In the genomic region with DNA sequence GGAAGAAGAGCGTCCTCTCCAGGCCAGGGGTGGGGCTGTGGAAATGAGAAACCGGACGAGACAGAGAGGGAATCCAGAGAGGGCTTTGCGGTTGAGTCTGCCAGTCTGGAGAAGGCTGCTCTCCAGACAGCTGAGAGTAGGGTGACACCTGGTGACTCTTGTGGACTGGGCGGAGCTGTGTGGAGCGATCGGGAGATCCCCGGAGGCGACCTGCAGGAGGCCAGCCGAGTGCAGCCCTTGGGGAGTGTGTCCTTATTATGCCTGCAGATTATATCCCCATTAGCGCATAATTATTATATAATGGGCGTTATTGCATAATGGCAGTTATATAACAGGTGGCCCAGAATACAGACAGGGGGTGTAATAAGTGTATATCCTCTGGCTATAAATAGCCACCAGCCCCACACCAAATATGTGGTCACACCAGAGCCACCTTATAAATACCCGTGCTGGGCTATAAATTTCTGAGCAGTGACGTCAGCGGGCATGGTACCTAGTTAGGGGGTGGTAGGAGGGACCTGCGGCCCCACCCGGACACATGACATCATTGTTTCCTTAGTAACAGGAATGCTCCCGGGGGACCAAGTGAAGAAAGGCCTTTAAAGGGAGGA, we compare ENCODE assay signal across 8 cellular contexts. TPM values are rescaled to one million over a fixed set of nuclear protein-coding genes. Genes with fewer than 3 reads are reported as not detected.
DNase-seq lines count a peak whose midpoint lies in the region; ATAC-seq, FAIRE-seq and TF ChIP-seq lines count a peak whose summit lies in the region.

No MANE protein-coding gene starts in this region.

- no peaks in the 10 kb centered on the region for H3K9me3 ChIP-seq in astrocyte (ENCODE audit: insufficient read depth, low read depth, low read length)

- peaks cover 60% of the 10 kb centered on the region for H3K27me3 Mint-ChIP-seq in astrocyte (ENCODE audit: low read depth, unreplicated experiment)
- peaks cover 38% of the 10 kb centered on the region for H3K27me3 Mint-ChIP-seq in stimulated activated memory B cell treated with anti-CD40 and anti-IgM and Interleukin-4, amounts not matched to agents 10 μg/mL and 1 μg/mL and 100 μg/mL, for 72 hours

- no peak for TF ChIP-seq CTCF in astrocyte (IDR thresholded peaks at IDR 0.05; ENCODE audit: insufficient read depth, low read depth, low read length)
- no peak for TF ChIP-seq CTCF in GM20000 (IDR thresholded peaks at IDR 0.05; ENCODE audit: extremely low read depth, missing control alignments)

- H3K27ac Mint-ChIP-seq in astrocyte (ENCODE audit: unreplicated experiment), result peak overlapping the region; percentile 53
- no peak overlapping the region for H3K27ac Mint-ChIP-seq in stimulated activated memory B cell treated with anti-CD40 and anti-IgM and Interleukin-4, amounts not matched to agents 10 μg/mL and 1 μg/mL and 100 μg/mL, for 72 hours

- H3K4me1 ChIP-seq in astrocyte (ENCODE audit: insufficient read depth, low read length), result peaks cover 59% of the 10 kb centered on the region

- DNase-seq in AG08395 (ENCODE audit: low spot score) (peak; percentile 66), NCI-H128 (lab: John Stamatoyannopoulos, UW; ENCODE audit: unreplicated experiment) (peak; percentile 65), astrocyte (ENCODE audit: low read depth) (peak; percentile 80), lung microvascular endothelial cell (ENCODE audit: low read depth in 2 of 2) (peak; percentile 42 to 57), GM20000 (ENCODE audit: low spot score) (no peak)
- DNase-seq in stimulated activated CD8-positive, alpha-beta memory T cell treated with anti-CD3 and anti-CD28 coated beads, Interleukin-4, amount 100 ng/mL, for 48 hours, result no peak

- no peak overlapping the region for H3K4me3 ChIP-seq in astrocyte (ENCODE audit: insufficient read depth, low read depth, low read length)

- H4K20me1 ChIP-seq in astrocyte (ENCODE audit: insufficient read depth, low read length), result peaks cover 26% of the 10 kb centered on the region

- no peak overlapping the region for H2AFZ ChIP-seq in astrocyte (ENCODE audit: low read depth, low read length)

- peak overlapping the region; percentile 66 for H3K4me2 ChIP-seq in astrocyte (ENCODE audit: low read length)

- FAIRE-seq in astrocyte (lab: Jason Lieb, UNC), result no peak

- peak overlapping the region; percentile 59 for H3K9ac ChIP-seq in astrocyte (ENCODE audit: low read length)

- peaks cover 33% of the 10 kb centered on the region for H3K4me1 Mint-ChIP-seq in astrocyte (ENCODE audit: low read depth, unreplicated experiment)
- H3K4me1 Mint-ChIP-seq in stimulated activated memory B cell treated with anti-CD40 and anti-IgM and Interleukin-4, amounts not matched to agents 10 μg/mL and 1 μg/mL and 100 μg/mL, for 72 hours, result peaks cover 16% of the 10 kb centered on the region

- H3K27ac ChIP-seq in astrocyte (ENCODE audit: low read depth, low read length), result peak overlapping the region; percentile 87

- no peaks in the 10 kb centered on the region for H3K27me3 ChIP-seq in astrocyte (ENCODE audit: insufficient read depth, low read length)

- no peak for ATAC-seq in HG02759 (IDR thresholded peaks at IDR 0.05; ENCODE audit: unreplicated experiment)
- no peak for ATAC-seq in stimulated activated memory B cell treated with anti-CD40 and anti-IgM and Interleukin-4, amounts not matched to agents 10 μg/mL and 1 μg/mL and 100 μg/mL, for 72 hours

- H3K79me2 ChIP-seq in astrocyte (ENCODE audit: insufficient read depth, low read length), result peaks cover 97% of the 10 kb centered on the region

- no peaks in the 10 kb centered on the region for H3K36me3 ChIP-seq in astrocyte (ENCODE audit: insufficient read depth, low read length)

- H3K4me3 Mint-ChIP-seq in astrocyte (ENCODE audit: unreplicated experiment), result no peak overlapping the region
- no peak overlapping the region for H3K4me3 Mint-ChIP-seq in stimulated activated memory B cell treated with anti-CD40 and anti-IgM and Interleukin-4, amounts not matched to agents 10 μg/mL and 1 μg/mL and 100 μg/mL, for 72 hours

- H3K36me3 Mint-ChIP-seq in astrocyte (ENCODE audit: low read depth, unreplicated experiment), result peaks cover 3% of the 10 kb centered on the region
- H3K36me3 Mint-ChIP-seq in stimulated activated memory B cell treated with anti-CD40 and anti-IgM and Interleukin-4, amounts not matched to agents 10 μg/mL and 1 μg/mL and 100 μg/mL, for 72 hours, result no peaks in the 10 kb centered on the region

- peaks cover 5% of the 10 kb centered on the region for H3K9me3 Mint-ChIP-seq in astrocyte (ENCODE audit: unreplicated experiment)
- H3K9me3 Mint-ChIP-seq in stimulated activated memory B cell treated with anti-CD40 and anti-IgM and Interleukin-4, amounts not matched to agents 10 μg/mL and 1 μg/mL and 100 μg/mL, for 72 hours, result no peaks in the 10 kb centered on the region

RNA-seq across cellular contexts. Expression of gene NFIX, which starts 41.2 kb away (rescaled TPM):
- 8.4 and 9.6 TPM in 2 replicates for total RNA-seq in astrocyte
- 8.9 and 10.5 TPM in 2 replicates for total RNA-seq in lung microvascular endothelial cell

Comparison
In these comparisons a context has a peak if more than half of its experiments do, and no peak if none do; other contexts are left out.
1. DNase-seq: peak in AG08395 (single experiment), NCI-H128 (single experiment), astrocyte (single experiment) and lung microvascular endothelial cell (2 of 2); none in GM20000 (single experiment) and stimulated activated CD8-positive, alpha-beta memory T cell treated with anti-CD3 and anti-CD28 coated beads, Interleukin-4, amount 100 ng/mL, for 48 hours (single experiment).